ENCODE assay signal across 16 cellular contexts in the genomic region with DNA sequence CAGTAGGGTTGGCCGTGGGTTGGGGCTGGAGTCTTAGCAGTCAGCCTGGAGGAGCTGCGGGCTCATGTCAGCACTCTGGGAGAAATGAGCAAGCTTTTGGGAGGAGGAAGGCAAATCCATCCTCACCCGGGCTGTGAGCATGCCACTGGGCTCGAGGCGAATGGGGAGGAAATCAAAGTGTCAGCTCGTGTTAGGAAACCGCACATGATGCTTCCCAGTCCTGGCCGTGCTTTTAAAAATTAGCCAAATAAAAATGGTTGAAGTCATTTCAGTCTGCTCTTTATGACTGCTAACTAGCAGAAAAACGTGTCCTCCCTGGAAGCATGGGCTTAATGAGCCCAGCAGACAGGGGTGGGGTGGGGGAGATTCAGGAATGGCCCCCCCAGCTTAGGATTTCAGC.
DNase-seq lines count a peak whose midpoint lies in the region; ATAC-seq and TF ChIP-seq lines count a peak whose summit lies in the region.
"Had no signal": no experiment of that assay in that cellular context is flagged by ENCODE, and none has a peak within 500 bp of the region (broad histone marks: within the 10 kb centered on the region; RNA-seq: fewer than 3 reads in every experiment).

No MANE protein-coding gene starts in this region.

- 90 to 92% methylated on average over 9 of the region's 9 CpGs for WGBS in mesodermal cell (ENCODE audit: insufficient coverage in 2 of 2), 2 experiments

- no peak overlapping the region for H3K4me3 Mint-ChIP-seq in activated CD8-positive, alpha-beta memory T cell treated with anti-CD3 and anti-CD28 coated beads, Interleukin-2, amount 10 ng/mL, durations not matched to agents 7 days and 5 days
- peak overlapping the region; percentile 36 for H3K4me3 Mint-ChIP-seq in type B pancreatic cell

- no peaks in the 10 kb centered on the region for H3K36me3 ChIP-seq in mesodermal cell (ENCODE audit: control insufficient read depth, insufficient read depth, low read length)
- H3K36me3 ChIP-seq: adrenal gland, SJCRH30, upper lobe of right lung had no signal

- H3K4me3 ChIP-seq in mesodermal cell (ENCODE audit: extremely low read depth, insufficient read depth, low read length, poor library complexity, severe bottlenecking) = no peak overlapping the region
- H3K4me3 ChIP-seq: adrenal gland, SJCRH30, upper lobe of right lung had no signal

- H3K27ac Mint-ChIP-seq in activated CD8-positive, alpha-beta memory T cell treated with anti-CD3 and anti-CD28 coated beads, Interleukin-2, amount 10 ng/mL, durations not matched to agents 7 days and 5 days = peak overlapping the region; percentile 20
- H3K27ac Mint-ChIP-seq in type B pancreatic cell = no peak overlapping the region

- no peaks in the 10 kb centered on the region for H3K9me3 Mint-ChIP-seq in activated CD8-positive, alpha-beta memory T cell treated with anti-CD3 and anti-CD28 coated beads, Interleukin-2, amount 10 ng/mL, durations not matched to agents 7 days and 5 days (ENCODE audit: low read depth)
- H3K9me3 Mint-ChIP-seq in type B pancreatic cell = no peaks in the 10 kb centered on the region

- peaks cover 33% of the 10 kb centered on the region for H3K4me1 ChIP-seq in mesodermal cell (ENCODE audit: control insufficient read depth, insufficient read depth, low read length, poor library complexity, severe bottlenecking)

- no peak for TF ChIP-seq CTCF in type B pancreatic cell (conservative IDR thresholded peaks at IDR 0.05)

- no peaks in the 10 kb centered on the region for H3K9me3 ChIP-seq in mesodermal cell (ENCODE audit: control insufficient read depth, low read length)
- H3K9me3 ChIP-seq: adrenal gland, SJCRH30, upper lobe of right lung had no signal

- no peak for DNase-seq in activated CD8-positive, alpha-beta memory T cell treated with anti-CD3 and anti-CD28 coated beads, Interleukin-2, amount 10 ng/mL, durations not matched to agents 7 days and 5 days
- no peak for DNase-seq in activated CD8-positive, alpha-beta memory T cell treated with anti-CD3 and anti-CD28 coated beads for 24 hours
- DNase-seq in amniotic epithelial cell (ENCODE audit: low read depth) (peak; percentile 62), type B pancreatic cell (ENCODE audit: extremely low spot score, unreplicated experiment) (no peak), NCI-H345 treated with DMSO at 0.1 percent for 48 hours (lab: John Stamatoyannopoulos, UW; ENCODE audit: unreplicated experiment) (no peak), NCI-H2171 (lab: John Stamatoyannopoulos, UW) (no peak), glomerular visceral epithelial cell (ENCODE audit: extremely low spot score) (no peak)
- DNase-seq: activated CD4-positive, alpha-beta T cell treated with anti-CD3 and anti-CD28 coated beads, Interleukin-2, amount 50 U/mL, for 4 hours; cerebellar nuclear complex; KBM-7; NCI-H1105; NCI-H226; SJCRH30; upper lobe of right lung had no signal

- H3K4me1 Mint-ChIP-seq in activated CD8-positive, alpha-beta memory T cell treated with anti-CD3 and anti-CD28 coated beads, Interleukin-2, amount 10 ng/mL, durations not matched to agents 7 days and 5 days = peaks cover 65% of the 10 kb centered on the region
- H3K4me1 Mint-ChIP-seq in type B pancreatic cell (ENCODE audit: unreplicated experiment) = peaks cover 43% of the 10 kb centered on the region

- CTCF ChIA-PET in activated CD8-positive, alpha-beta memory T cell treated with anti-CD3 and anti-CD28 coated beads, Interleukin-2, amount 10 ng/mL, durations not matched to agents 7 days and 5 days (lab: Charles Lee) = interaction anchor here (0.7 kb wide), 1 partner anchor 118 kb away, joined by 3 read pairs; no protein-coding TSS in a partner anchor

- no peak for ATAC-seq in activated CD8-positive, alpha-beta memory T cell treated with anti-CD3 and anti-CD28 coated beads, Interleukin-2, amount 10 ng/mL, durations not matched to agents 7 days and 5 days
- ATAC-seq: upper lobe of right lung had no signal

- H3K36me3 Mint-ChIP-seq in activated CD8-positive, alpha-beta memory T cell treated with anti-CD3 and anti-CD28 coated beads, Interleukin-2, amount 10 ng/mL, durations not matched to agents 7 days and 5 days = peaks cover 63% of the 10 kb centered on the region
- H3K36me3 Mint-ChIP-seq in type B pancreatic cell = no peaks in the 10 kb centered on the region

- H3K27me3 Mint-ChIP-seq in activated CD8-positive, alpha-beta memory T cell treated with anti-CD3 and anti-CD28 coated beads, Interleukin-2, amount 10 ng/mL, durations not matched to agents 7 days and 5 days = no peaks in the 10 kb centered on the region
- H3K27me3 Mint-ChIP-seq in type B pancreatic cell = no peaks in the 10 kb centered on the region

- H3K27ac ChIP-seq in mesodermal cell (ENCODE audit: low read depth, low read length, severe bottlenecking) = peak overlapping the region; percentile 49
- H3K27ac ChIP-seq: adrenal gland, SJCRH30, upper lobe of right lung had no signal
